In genomic region chr4:140757220-140757607, GRCh38 we compare ENCODE assay signal across 9 cellular contexts. TPM values are rescaled to one million over a fixed set of nuclear protein-coding genes. Genes with fewer than 3 reads are reported as not detected.
DNase-seq lines count a peak whose midpoint lies in the region; ATAC-seq and TF ChIP-seq lines count a peak whose summit lies in the region.
"Had no signal": no experiment of that assay in that cellular context is flagged by ENCODE, and none has a peak within 500 bp of the region (broad histone marks: within the 10 kb centered on the region; RNA-seq: fewer than 3 reads in every experiment).

No MANE protein-coding gene starts in this region.

- BruUV-seq in OCI-LY7 (replicated peaks; lab: Mats Ljungman, UMichigan), result no TSS peak

- H3K4me2 ChIP-seq in OCI-LY7 (ENCODE audit: low read length) (peak overlapping the region; percentile 86), neural progenitor cell (peak overlapping the region; percentile 84)

- H3K27ac Mint-ChIP-seq in neural progenitor cell, result peak overlapping the region; percentile 12

- H3K4me1 Mint-ChIP-seq in neural progenitor cell, result peaks cover 28% of the 10 kb centered on the region

- peaks cover 26% of the 10 kb centered on the region for H3F3A ChIP-seq in neural progenitor cell (ENCODE audit: low read depth)

- H3K27ac ChIP-seq in OCI-LY7 (ENCODE audit: low read depth, low read length, poor library complexity, severe bottlenecking) (no peak overlapping the region), neural progenitor cell (no peak overlapping the region)

- H3K9me3 ChIP-seq in BE2C (no peaks in the 10 kb centered on the region), OCI-LY7 (ENCODE audit: low read length) (no peaks in the 10 kb centered on the region), neural progenitor cell (ENCODE audit: low read depth) (no peaks in the 10 kb centered on the region)

- peaks cover 4% of the 10 kb centered on the region for H3K9me3 Mint-ChIP-seq in neural progenitor cell

- CTCF ChIA-PET in OCI-LY7 (lab: Charles Lee; ENCODE audit: unreplicated experiment), result interaction anchor here (0.6 to 1.4 kb wide), 5 partner anchors 8 to 37 kb away, joined by 3 to 13 read pairs (median 3); no protein-coding TSS in a partner anchor

- ATAC-seq in HG03045 (IDR thresholded peaks at IDR 0.05; ENCODE audit: unreplicated experiment), result no peak

- H4K20me1 ChIP-seq in OCI-LY7 (ENCODE audit: insufficient read depth, low read length) (no peaks in the 10 kb centered on the region), neural progenitor cell (ENCODE audit: low read depth) (no peaks in the 10 kb centered on the region)

- peak overlapping the region; percentile 67 for H3K4me3 ChIP-seq in BE2C (ENCODE audit: low read depth, low read length)
- peak overlapping the region; percentile 73 for H3K4me3 ChIP-seq in OCI-LY7 (ENCODE audit: low read depth, low read length, poor library complexity, severe bottlenecking)
- H3K4me3 ChIP-seq in epithelial cell of proximal tubule (ENCODE audit: low read depth, low read length), result peak overlapping the region; percentile 89
- H3K4me3 ChIP-seq in neural progenitor cell, result peak overlapping the region; percentile 82
- H3K4me3 ChIP-seq: K562 had no signal

- H3K79me2 ChIP-seq in OCI-LY7 (ENCODE audit: insufficient read depth, low read depth, low read length) (no peaks in the 10 kb centered on the region), neural progenitor cell (ENCODE audit: low read depth) (no peaks in the 10 kb centered on the region)

- H3K4me3 Mint-ChIP-seq in neural progenitor cell, result peak overlapping the region; percentile 96

- TF ChIP-seq CTCF in BE2C (IDR thresholded peaks at IDR 0.05; ENCODE audit: low read depth, low read length) (no peak), OCI-LY7 (conservative IDR thresholded peaks at IDR 0.05; ENCODE audit: low read length) (no peak), epithelial cell of proximal tubule (conservative IDR thresholded peaks at IDR 0.05; ENCODE audit: low read depth, low read length) (no peak), neural progenitor cell (IDR thresholded peaks at IDR 0.05) (no peak)

- H3K27me3 Mint-ChIP-seq in neural progenitor cell (ENCODE audit: insufficient read depth, low read depth), result peaks cover 2% of the 10 kb centered on the region

- H3K36me3 Mint-ChIP-seq in neural progenitor cell, result peaks cover 13% of the 10 kb centered on the region

- intact Hi-C loops in OCI-LY7 (cut with micrococcal nuclease; ENCODE audit: unreplicated experiment), result loop anchor here (2.0 to 10.0 kb wide), 5 partner anchors 35 to 1202 kb away; partner anchors contain the start of gene SETD7

- POLR2A ChIA-PET in OCI-LY7 (lab: Charles Lee), result interaction anchor here (0.6 to 1.6 kb wide), 17 partner anchors 8 to 1338 kb away, joined by 3 to 12 read pairs (median 4); no protein-coding TSS in a partner anchor

- no peaks in the 10 kb centered on the region for H3K4me1 ChIP-seq in BE2C
- peaks cover 30% of the 10 kb centered on the region for H3K4me1 ChIP-seq in OCI-LY7 (ENCODE audit: insufficient read depth, low read length, poor library complexity, severe bottlenecking)
- peaks cover 9% of the 10 kb centered on the region for H3K4me1 ChIP-seq in neural progenitor cell

- H3K9me2 ChIP-seq in OCI-LY7 (ENCODE audit: insufficient read depth, low read length), result no peaks in the 10 kb centered on the region

- H3K36me3 ChIP-seq in BE2C (peaks cover 4% of the 10 kb centered on the region), OCI-LY7 (ENCODE audit: insufficient read depth, low read length) (no peaks in the 10 kb centered on the region; the same call in 1 of the 2 replicates), neural progenitor cell (no peaks in the 10 kb centered on the region)

- H3K9ac ChIP-seq in neural progenitor cell, result no peak overlapping the region

- DNase-seq in BE2C, result no peak
- no peak for DNase-seq in OCI-LY7 (ENCODE audit: low spot score)
- DNase-seq in epithelial cell of proximal tubule (ENCODE audit: low read depth), result no peak
- peak; percentile 11 for DNase-seq in neural progenitor cell (ENCODE audit: low spot score)
- no peak for DNase-seq in SKM-1 (lab: John Stamatoyannopoulos, UW; ENCODE audit: unreplicated experiment)
- DNase-seq in NCI-H2029 treated with DMSO at 0.1 percent for 48 hours (lab: John Stamatoyannopoulos, UW), result no peak
- DNase-seq in stimulated activated naive CD4-positive, alpha-beta T cell treated with Interleukin-2 at 50 U/mL for 16 hours (lab: John Stamatoyannopoulos, UW), result no peak

- H3K27me3 ChIP-seq in BE2C, result no peaks in the 10 kb centered on the region
- peaks cover 82% of the 10 kb centered on the region for H3K27me3 ChIP-seq in neural progenitor cell

- H2AFZ ChIP-seq in OCI-LY7 (ENCODE audit: low read length) (no peak overlapping the region; the same call in 1 of the 2 replicates), neural progenitor cell (replicated peaks) (no peak overlapping the region)

RNA-seq across cellular contexts. Expression of gene TBC1D9, which starts 1.0 kb away (rescaled TPM):
- 12.7 TPM for polyA plus RNA-seq in BE2C (2012; ENCODE audit: insufficient read depth, insufficient read length, low read depth)
- total RNA-seq in OCI-LY7 (2014; rRNA removed; shearing (Covaris generic)), result 1.0 and 1.6 TPM in 2 replicates
- total RNA-seq in OCI-LY7 (2022) (10.4 and 13.0 TPM in 2 replicates), epithelial cell of proximal tubule (15.1 and 20.3 TPM in 2 replicates), neural progenitor cell (ENCODE audit: low replicate concordance) (8.8 and 11.3 TPM in 2 replicates)
- polyA plus RNA-seq: K562 had no signal
